ENCODE assay signal across 7 cellular contexts in genomic region chr4:2412534-2412884, GRCh38.
DNase-seq lines count a peak whose midpoint lies in the region; ATAC-seq and TF ChIP-seq lines count a peak whose summit lies in the region.

No MANE protein-coding gene starts in this region.

- H3K9ac ChIP-seq in endocrine pancreas (ENCODE audit: control insufficient read depth, insufficient read depth, low read length), result peak overlapping the region; percentile 50

- no peak for TF ChIP-seq CTCF in VCaP (conservative IDR thresholded peaks at IDR 0.05)

- H3K4me3 ChIP-seq in endocrine pancreas (ENCODE audit: control insufficient read depth, insufficient read depth, low read length) (peak overlapping the region; percentile 54), skeletal muscle cell (ENCODE audit: low read depth, low read length) (peak overlapping the region; percentile 21)

- no peaks in the 10 kb centered on the region for H3K36me3 ChIP-seq in endocrine pancreas (ENCODE audit: control insufficient read depth, insufficient read depth, low read length)

- H3K27ac ChIP-seq in VCaP, result peak overlapping the region; percentile 75

- H3K9me3 ChIP-seq in endocrine pancreas (ENCODE audit: control insufficient read depth, low read length), result no peaks in the 10 kb centered on the region

- DNase-seq in skeletal muscle cell (ENCODE audit: low read depth) (no peak), NCI-H2029 treated with DMSO at 0.1 percent for 48 hours (lab: John Stamatoyannopoulos, UW) (no peak), 8988T (no peak)

- ATAC-seq in GM18909 (IDR thresholded peaks at IDR 0.05; ENCODE audit: poor library complexity, unreplicated experiment), result peak; percentile 31
- peak; percentile 27 for ATAC-seq in HG02885 (IDR thresholded peaks at IDR 0.05; ENCODE audit: poor library complexity, unreplicated experiment)

- H3K27me3 ChIP-seq in endocrine pancreas (ENCODE audit: control insufficient read depth, insufficient read depth, low read length), result no peaks in the 10 kb centered on the region

- no peaks in the 10 kb centered on the region for H3K4me1 ChIP-seq in endocrine pancreas (ENCODE audit: control insufficient read depth, insufficient read depth, low read length)
